ENCODE assay signal across 15 cellular contexts in genomic region chr20:57401565-57401918, GRCh38. TPM values are rescaled to one million over a fixed set of nuclear protein-coding genes. Genes with fewer than 3 reads are reported as not detected.
DNase-seq lines count a peak whose midpoint lies in the region; ATAC-seq and TF ChIP-seq lines count a peak whose summit lies in the region.
"Had no signal": no experiment of that assay in that cellular context is flagged by ENCODE, and none has a peak within 500 bp of the region (broad histone marks: within the 10 kb centered on the region; RNA-seq: fewer than 3 reads in every experiment).

No MANE protein-coding gene starts in this region.

- no peaks in the 10 kb centered on the region for H3K9me3 Mint-ChIP-seq in activated T-helper 17 cell treated with anti-CD3 and anti-CD28 coated beads, Interleukin-2, amount 50 U/mL, for 72 hours
- peaks cover 0 to 3% (median 0%) of the 10 kb centered on the region in 9 donors for H3K9me3 Mint-ChIP-seq in naive thymus-derived CD8-positive, alpha-beta T cell
- H3K9me3 Mint-ChIP-seq: GM23338 had no signal

- peaks cover 98% of the 10 kb centered on the region for H3K36me3 Mint-ChIP-seq in activated T-helper 17 cell treated with anti-CD3 and anti-CD28 coated beads, Interleukin-2, amount 50 U/mL, for 72 hours (ENCODE audit: low read depth)
- peaks cover 0 to 73% (median 27%) of the 10 kb centered on the region in 3 donors for H3K36me3 Mint-ChIP-seq in naive thymus-derived CD8-positive, alpha-beta T cell

- H3K27me3 ChIP-seq in cardiac muscle cell = no peaks in the 10 kb centered on the region
- H3K27me3 ChIP-seq in left ventricle myocardium inferior (ENCODE audit: low read depth) = no peaks in the 10 kb centered on the region
- H3K27me3 ChIP-seq in stomach smooth muscle (ENCODE audit: control insufficient read depth in 1 of 2, insufficient read depth in 2 of 2, low read length in 2 of 2) = no peaks in the 10 kb centered on the region
- no peaks in the 10 kb centered on the region for H3K27me3 ChIP-seq in foreskin keratinocyte

- peaks cover 31% of the 10 kb centered on the region for H3K4me1 Mint-ChIP-seq in activated T-helper 17 cell treated with anti-CD3 and anti-CD28 coated beads, Interleukin-2, amount 50 U/mL, for 72 hours
- H3K4me1 Mint-ChIP-seq in naive thymus-derived CD8-positive, alpha-beta T cell = peaks cover 35 to 87% (median 85%) of the 10 kb centered on the region in 4 donors

- H3K27ac Mint-ChIP-seq in activated T-helper 17 cell treated with anti-CD3 and anti-CD28 coated beads, Interleukin-2, amount 50 U/mL, for 72 hours = peak overlapping the region; percentile 50
- peak overlapping the region; percentile 93 to 100 (median 98) for H3K27ac Mint-ChIP-seq in naive thymus-derived CD8-positive, alpha-beta T cell
- H3K27ac Mint-ChIP-seq: GM23338 had no signal

- H3K9me3 ChIP-seq in cardiac muscle cell (ENCODE audit: low read depth) (no peaks in the 10 kb centered on the region), left ventricle myocardium inferior (replicated peaks) (no peaks in the 10 kb centered on the region), stomach smooth muscle (ENCODE audit: control insufficient read depth in 2 of 2, low read length in 2 of 2) (no peaks in the 10 kb centered on the region)

- intact Hi-C loops in left ventricle myocardium inferior (cut with micrococcal nuclease) = no loop called here

- peak overlapping the region; percentile 93 for H3K27ac ChIP-seq in cardiac muscle cell
- H3K27ac ChIP-seq in left ventricle myocardium inferior (replicated peaks) = no peak overlapping the region
- peak overlapping the region; percentile 89 for H3K27ac ChIP-seq in stomach smooth muscle (ENCODE audit: low read length)
- H3K27ac ChIP-seq in foreskin keratinocyte = no peak overlapping the region

- ATAC-seq in activated T-helper 17 cell treated with anti-CD3 and anti-CD28 coated beads, Interleukin-2, amount 50 U/mL, for 72 hours (replicated peaks) = no peak
- no peak for ATAC-seq in naive thymus-derived CD8-positive, alpha-beta T cell
- ATAC-seq in GM19035 (IDR thresholded peaks at IDR 0.05; ENCODE audit: unreplicated experiment) = no peak
- no peak for ATAC-seq in foreskin keratinocyte
- ATAC-seq in HG02571 (IDR thresholded peaks at IDR 0.05; ENCODE audit: unreplicated experiment) = no peak
- ATAC-seq: GM23338, left lobe of liver, right cardiac atrium had no signal

- H3K4me3 ChIP-seq in cardiac muscle cell (no peak overlapping the region), left ventricle myocardium inferior (no peak overlapping the region), stomach smooth muscle (ENCODE audit: low read length in 2 of 2) (peak overlapping the region in 1 of 2 donors; percentile 29)
- H3K4me3 ChIP-seq: GM23338 had no signal

- peaks cover 88% of the 10 kb centered on the region for H3K36me3 ChIP-seq in cardiac muscle cell
- H3K36me3 ChIP-seq in left ventricle myocardium inferior = peaks cover 73% of the 10 kb centered on the region
- H3K36me3 ChIP-seq in stomach smooth muscle (ENCODE audit: control insufficient read depth in 2 of 2, insufficient read depth in 2 of 2, low read length in 2 of 2) = peaks cover 37 to 52% of the 10 kb centered on the region in 2 donors

- POLR2A ChIA-PET in naive thymus-derived CD8-positive, alpha-beta T cell (lab: Charles Lee) = interaction anchor here (0.6 to 11.6 kb wide), 7 partner anchors 11 to 926 kb away, joined by 3 to 229 read pairs (median 3); partner anchors contain the start of gene RBM38

- H3K4me3 Mint-ChIP-seq in activated T-helper 17 cell treated with anti-CD3 and anti-CD28 coated beads, Interleukin-2, amount 50 U/mL, for 72 hours = no peak overlapping the region
- peak overlapping the region; percentile 79 to 96 (median 88) for H3K4me3 Mint-ChIP-seq in naive thymus-derived CD8-positive, alpha-beta T cell
- H3K4me3 Mint-ChIP-seq: GM23338 had no signal

- H3K27me3 Mint-ChIP-seq in activated T-helper 17 cell treated with anti-CD3 and anti-CD28 coated beads, Interleukin-2, amount 50 U/mL, for 72 hours = no peaks in the 10 kb centered on the region
- H3K27me3 Mint-ChIP-seq in naive thymus-derived CD8-positive, alpha-beta T cell = no peaks in the 10 kb centered on the region

- TF ChIP-seq CTCF in cardiac muscle cell (IDR thresholded peaks at IDR 0.05; ENCODE audit: low read depth, low read length) (no peak), left ventricle myocardium inferior (IDR thresholded peaks at IDR 0.05; ENCODE audit: borderline replicate concordance) (no peak), foreskin keratinocyte (conservative IDR thresholded peaks at IDR 0.05) (no peak)

- DNase-seq in cardiac muscle cell (ENCODE audit: low read depth in 1 of 2, low spot score in 1 of 2) = no peak
- DNase-seq in left ventricle myocardium inferior = no peak
- DNase-seq in naive thymus-derived CD8-positive, alpha-beta T cell = peak in 2 of 10 donors; percentile 21 to 50
- no peak for DNase-seq in foreskin keratinocyte
- DNase-seq: activated CD4-positive, alpha-beta T cell treated with anti-CD3 and anti-CD28 coated beads for 48 hours; effector CD4-positive, alpha-beta T cell; NCI-H69; stimulated activated CD4-positive, alpha-beta T cell treated with anti-CD3 and anti-CD28 coated beads, Interleukin-4, amount 100 ng/mL, for 24 hours had no signal

- H3K4me1 ChIP-seq in cardiac muscle cell (ENCODE audit: low read depth) = peaks cover 57% of the 10 kb centered on the region
- peaks cover 83% of the 10 kb centered on the region for H3K4me1 ChIP-seq in left ventricle myocardium inferior
- peaks cover 94% of the 10 kb centered on the region for H3K4me1 ChIP-seq in stomach smooth muscle (ENCODE audit: control insufficient read depth, insufficient read depth, low read length)
- no peaks in the 10 kb centered on the region for H3K4me1 ChIP-seq in foreskin keratinocyte

- peak overlapping the region in 1 of 2 donors; percentile 42 for H3K9ac ChIP-seq in stomach smooth muscle (ENCODE audit: low read length in 2 of 2)

RNA-seq across cellular contexts. Expression of gene RBM38, which starts 10.3 kb away (rescaled TPM):
- total RNA-seq in cardiac muscle cell (420 and 625 TPM in 2 replicates), left ventricle myocardium inferior (75.5 TPM), foreskin keratinocyte (16.7 and 18.0 TPM in 2 replicates)
- polyA plus RNA-seq in cardiac muscle cell (404 and 626 TPM in 2 replicates), foreskin keratinocyte (18.0 and 21.2 TPM in 2 replicates)
- 10 to 100 TPM; 63.0 to 64.3 TPM for total RNA-seq in activated T-helper 17 cell treated with anti-CD3 and anti-CD28 coated beads, Interleukin-2, amount 50 U/mL, for 72 hours
- total RNA-seq in naive thymus-derived CD8-positive, alpha-beta T cell = 100 to 1,000 TPM; 117 to 121 TPM
- 100 to 1,000 TPM in 1 of 3 donors, 10 to 100 TPM in 2; 48.9 to 153 (median 69.0) TPM for polyA plus RNA-seq in naive thymus-derived CD8-positive, alpha-beta T cell

RNA-seq across cellular contexts. Expression of gene RAE1, which starts 50.5 kb away (rescaled TPM):
- 34.2 and 46.1 TPM in 2 replicates for total RNA-seq in cardiac muscle cell
- 72.4 and 74.1 TPM in 2 replicates for polyA plus RNA-seq in cardiac muscle cell
- total RNA-seq in left ventricle myocardium inferior = 15.3 TPM
- total RNA-seq in activated T-helper 17 cell treated with anti-CD3 and anti-CD28 coated beads, Interleukin-2, amount 50 U/mL, for 72 hours = 10 to 100 TPM; 48.3 to 79.7 TPM
- 10 to 100 TPM; 30.9 to 34.0 TPM for total RNA-seq in naive thymus-derived CD8-positive, alpha-beta T cell
- 10 to 100 TPM; 35.5 to 54.4 (median 37.0) TPM for polyA plus RNA-seq in naive thymus-derived CD8-positive, alpha-beta T cell
- 34.1 and 35.0 TPM in 2 replicates for total RNA-seq in foreskin keratinocyte
- polyA plus RNA-seq in foreskin keratinocyte = 28.4 and 34.2 TPM in 2 replicates

Comparison
In these comparisons a context has a peak if more than half of its experiments do, and no peak if none do; other contexts are left out.
1. H3K27ac ChIP-seq: peak in cardiac muscle cell (single experiment) and stomach smooth muscle (single experiment); none in left ventricle myocardium inferior (single experiment) and foreskin keratinocyte (single experiment).